Comparison of ENCODE assay signal across 21 cellular contexts in the genomic region with DNA sequence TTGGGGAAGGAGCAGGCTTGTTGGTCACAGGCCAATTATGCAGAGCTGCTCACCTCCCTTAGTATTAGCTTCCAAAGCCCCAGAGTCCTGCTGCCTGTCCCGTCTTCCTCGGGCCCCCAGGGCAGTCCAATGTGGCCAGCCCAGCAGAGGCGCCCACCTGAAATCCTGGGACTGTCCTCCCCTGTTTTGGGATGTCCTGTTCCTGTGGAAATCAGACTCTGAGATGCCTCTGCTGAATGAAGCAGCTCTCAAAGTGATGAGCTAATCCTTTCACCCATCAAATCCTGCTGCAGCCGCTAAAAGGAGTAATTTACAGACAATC.
"Had no signal": no experiment of that assay in that cellular context is flagged by ENCODE, and none has a peak within 500 bp of the region (broad histone marks: within the 10 kb centered on the region; RNA-seq: fewer than 3 reads in every experiment).

No MANE protein-coding gene starts in this region.

- H3K9me3 ChIP-seq: colonic mucosa, lower lobe of right lung, sigmoid colon, thyroid gland had no signal

- H3K4me3 ChIP-seq: colonic mucosa, lower lobe of right lung, sigmoid colon, thyroid gland had no signal

- H3K27me3 Mint-ChIP-seq: activated B cell treated with CpG ODN at 0.5 μM for 24 hours; activated CD8-positive, alpha-beta memory T cell treated with anti-CD3 and anti-CD28 coated beads, Interleukin-2, amount 10 ng/mL, durations not matched to agents 7 days and 5 days; activated T-helper 17 cell treated with anti-CD3 and anti-CD28 coated beads, Interleukin-2, amount 50 U/mL, for 72 hours; brain had no signal

- H3K27ac Mint-ChIP-seq: activated B cell treated with CpG ODN at 0.5 μM for 24 hours; activated CD4-positive, alpha-beta memory T cell treated with anti-CD3 and anti-CD28 coated beads, Interleukin-2, amount 10 ng/mL, durations not matched to agents 7 days and 5 days; activated CD8-positive, alpha-beta memory T cell treated with anti-CD3 and anti-CD28 coated beads, Interleukin-2, amount 10 ng/mL, durations not matched to agents 7 days and 5 days; activated naive CD4-positive, alpha-beta T cell treated with anti-CD3 and anti-CD28 coated beads for 36 hours; nephron had no signal

- H3K27ac ChIP-seq: colonic mucosa, lower lobe of right lung, sigmoid colon, thyroid gland had no signal

- H3K36me3 ChIP-seq: colonic mucosa, sigmoid colon, thyroid gland had no signal

- H3K4me3 Mint-ChIP-seq: activated B cell treated with CpG ODN at 0.5 μM for 24 hours; activated CD4-positive, alpha-beta memory T cell treated with anti-CD3 and anti-CD28 coated beads, Interleukin-2, amount 10 ng/mL, durations not matched to agents 7 days and 5 days; activated CD8-positive, alpha-beta memory T cell treated with anti-CD3 and anti-CD28 coated beads, Interleukin-2, amount 10 ng/mL, durations not matched to agents 7 days and 5 days; activated naive CD4-positive, alpha-beta T cell treated with anti-CD3 and anti-CD28 coated beads for 36 hours; activated T-helper 17 cell treated with anti-CD3 and anti-CD28 coated beads, Interleukin-2, amount 50 U/mL, for 72 hours; brain; nephron had no signal

- H3K27me3 ChIP-seq: colonic mucosa, sigmoid colon, thyroid gland had no signal

- DNase-seq: activated B cell treated with CpG ODN at 0.5 μM for 24 hours; activated CD4-positive, alpha-beta memory T cell treated with anti-CD3 and anti-CD28 coated beads, Interleukin-2, amount 10 ng/mL, durations not matched to agents 7 days and 5 days; activated CD4-positive, alpha-beta T cell treated with anti-CD3 and anti-CD28 coated beads for 4 hours; activated CD8-positive, alpha-beta memory T cell treated with anti-CD3 and anti-CD28 coated beads, Interleukin-2, amount 10 ng/mL, durations not matched to agents 7 days and 5 days; activated naive CD4-positive, alpha-beta T cell treated with anti-CD3 and anti-CD28 coated beads for 36 hours; central memory CD4-positive, alpha-beta T cell; colonic mucosa; head of caudate nucleus; lower lobe of right lung; midbrain; sigmoid colon; stimulated activated naive CD4-positive, alpha-beta T cell treated with Interleukin-2 at 50 U/mL for 16 hours; T-helper 9 cell; thyroid gland had no signal

- H3K9me3 Mint-ChIP-seq: activated B cell treated with CpG ODN at 0.5 μM for 24 hours; activated CD4-positive, alpha-beta memory T cell treated with anti-CD3 and anti-CD28 coated beads, Interleukin-2, amount 10 ng/mL, durations not matched to agents 7 days and 5 days; activated naive CD4-positive, alpha-beta T cell treated with anti-CD3 and anti-CD28 coated beads for 36 hours; activated T-helper 17 cell treated with anti-CD3 and anti-CD28 coated beads, Interleukin-2, amount 50 U/mL, for 72 hours; nephron had no signal

- ATAC-seq: activated CD8-positive, alpha-beta memory T cell treated with anti-CD3 and anti-CD28 coated beads, Interleukin-2, amount 10 ng/mL, durations not matched to agents 7 days and 5 days; activated T-helper 17 cell treated with anti-CD3 and anti-CD28 coated beads, Interleukin-2, amount 50 U/mL, for 72 hours; lower lobe of right lung had no signal

- H3K4me1 ChIP-seq: colonic mucosa had no signal

- FAIRE-seq: endometrium, frontal cortex, keratinocyte, urothelium cell line had no signal
